ENCODE assay signal across 12 cellular contexts in genomic region chr14:22464422-22465142, GRCh38.
DNase-seq lines count a peak whose midpoint lies in the region; ATAC-seq and TF ChIP-seq lines count a peak whose summit lies in the region.
"Had no signal": no experiment of that assay in that cellular context is flagged by ENCODE, and none has a peak within 500 bp of the region (broad histone marks: within the 10 kb centered on the region; RNA-seq: fewer than 3 reads in every experiment).

No MANE protein-coding gene starts in this region.

- no peak overlapping the region for H3K27ac ChIP-seq in uterus

- no peak for TF ChIP-seq POLR2A in uterus (IDR thresholded peaks at IDR 0.05)

- no peaks in the 10 kb centered on the region for H3K36me3 ChIP-seq in uterus

- H3K9me3 ChIP-seq in uterus = no peaks in the 10 kb centered on the region

- no peak overlapping the region for H3K4me3 ChIP-seq in uterus

- intact Hi-C loops in uterus (cut with DNase I; ENCODE audit: low total_unique reads) = no loop called here

- H3K4me1 ChIP-seq in uterus = no peaks in the 10 kb centered on the region

- H3K27me3 ChIP-seq in uterus = no peaks in the 10 kb centered on the region

- no peak for TF ChIP-seq CTCF in uterus (IDR thresholded peaks at IDR 0.05)

- no peak for DNase-seq in OCI-M1 (lab: John Stamatoyannopoulos, UW)
- DNase-seq in RPMI8226 = no peak
- DNase-seq in HT-29 (ENCODE audit: low spot score) = no peak
- DNase-seq in uterus = no peak
- DNase-seq: activated gamma-delta T cell treated with Interleukin-2 at 50 U/mL for 16 hours; CD8-positive, alpha-beta memory T cell; effector CD4-positive, alpha-beta T cell; hippocampal formation had no signal

- ATAC-seq in GM18498 (IDR thresholded peaks at IDR 0.05; ENCODE audit: unreplicated experiment) (peak; percentile 74), GM19397 (IDR thresholded peaks at IDR 0.05; ENCODE audit: unreplicated experiment) (peak; percentile 52), HG02884 (IDR thresholded peaks at IDR 0.05; ENCODE audit: unreplicated experiment) (peak; percentile 57), HG03575 (IDR thresholded peaks at IDR 0.05; ENCODE audit: extremely low read depth, insufficient number of reproducible peaks, low FRiP score, unreplicated experiment) (peak; percentile 35)
